In the genomic region with DNA sequence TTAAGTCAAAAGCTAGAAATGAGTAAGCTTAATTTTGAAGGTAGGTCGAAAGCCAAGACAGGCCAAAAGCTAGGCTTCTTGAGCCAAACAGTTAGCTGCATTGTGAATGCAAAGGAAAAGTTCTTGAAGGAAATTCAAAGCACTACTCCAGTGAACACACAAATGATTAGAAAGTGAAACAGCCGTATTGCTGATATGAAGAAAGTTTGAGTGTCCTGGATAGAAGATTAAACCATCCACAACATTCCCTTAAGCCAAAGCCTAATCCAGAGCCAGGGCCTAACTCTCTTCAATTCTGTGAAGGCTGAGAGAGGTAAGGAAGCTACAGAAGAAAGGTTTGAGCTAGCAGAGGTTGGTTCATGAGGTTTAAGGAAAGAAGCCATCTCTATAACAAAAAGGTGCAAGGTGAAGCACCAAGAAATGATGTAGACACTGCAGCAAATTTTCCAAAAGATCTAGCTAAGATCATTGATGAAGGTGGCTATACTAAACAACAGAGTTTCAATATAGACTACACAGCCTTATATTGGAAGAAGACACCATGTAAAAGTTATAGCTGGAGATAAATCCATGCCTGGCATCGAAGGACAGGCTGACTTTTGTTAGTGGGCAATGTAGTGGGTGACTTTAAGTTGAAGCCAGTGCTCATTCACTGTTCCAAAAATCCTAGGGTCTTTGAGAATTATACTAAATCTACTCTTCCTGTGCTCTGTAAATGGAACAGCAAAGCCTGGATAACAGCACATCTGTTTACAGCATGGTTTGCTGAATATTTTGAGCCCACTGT, we compare ENCODE assay signal across 1 cellular context.
TF ChIP-seq lines count a peak whose summit lies in the region.

No MANE protein-coding gene starts in this region.

TF ChIP-seq in HepG2, 621 proteins besides CTCF, POLR2A, EP300 and RAD21:
- 0 out of 2 replicates have a peak, but pooled peaks have one; percentile 25 for TF ChIP-seq ZFP36L1 (CRISPR knock-in tag; IDR thresholded peaks at IDR 0.05)
- 0 out of 2 replicates have a peak, but pooled peaks have one; percentile 33 for TF ChIP-seq ZNF34 (CRISPR knock-in tag; IDR thresholded peaks at IDR 0.05; ENCODE audit: borderline replicate concordance)
- peak; percentile 26 for TF ChIP-seq POLR2AphosphoS5 (IDR thresholded peaks at IDR 0.05; ENCODE audit: low read depth, low read length)
- peak; percentile 43; the same call in 1 of the 2 replicates for TF ChIP-seq ATF1 (CRISPR knock-in tag; IDR thresholded peaks at IDR 0.05)
- TF ChIP-seq, protein P1, sequence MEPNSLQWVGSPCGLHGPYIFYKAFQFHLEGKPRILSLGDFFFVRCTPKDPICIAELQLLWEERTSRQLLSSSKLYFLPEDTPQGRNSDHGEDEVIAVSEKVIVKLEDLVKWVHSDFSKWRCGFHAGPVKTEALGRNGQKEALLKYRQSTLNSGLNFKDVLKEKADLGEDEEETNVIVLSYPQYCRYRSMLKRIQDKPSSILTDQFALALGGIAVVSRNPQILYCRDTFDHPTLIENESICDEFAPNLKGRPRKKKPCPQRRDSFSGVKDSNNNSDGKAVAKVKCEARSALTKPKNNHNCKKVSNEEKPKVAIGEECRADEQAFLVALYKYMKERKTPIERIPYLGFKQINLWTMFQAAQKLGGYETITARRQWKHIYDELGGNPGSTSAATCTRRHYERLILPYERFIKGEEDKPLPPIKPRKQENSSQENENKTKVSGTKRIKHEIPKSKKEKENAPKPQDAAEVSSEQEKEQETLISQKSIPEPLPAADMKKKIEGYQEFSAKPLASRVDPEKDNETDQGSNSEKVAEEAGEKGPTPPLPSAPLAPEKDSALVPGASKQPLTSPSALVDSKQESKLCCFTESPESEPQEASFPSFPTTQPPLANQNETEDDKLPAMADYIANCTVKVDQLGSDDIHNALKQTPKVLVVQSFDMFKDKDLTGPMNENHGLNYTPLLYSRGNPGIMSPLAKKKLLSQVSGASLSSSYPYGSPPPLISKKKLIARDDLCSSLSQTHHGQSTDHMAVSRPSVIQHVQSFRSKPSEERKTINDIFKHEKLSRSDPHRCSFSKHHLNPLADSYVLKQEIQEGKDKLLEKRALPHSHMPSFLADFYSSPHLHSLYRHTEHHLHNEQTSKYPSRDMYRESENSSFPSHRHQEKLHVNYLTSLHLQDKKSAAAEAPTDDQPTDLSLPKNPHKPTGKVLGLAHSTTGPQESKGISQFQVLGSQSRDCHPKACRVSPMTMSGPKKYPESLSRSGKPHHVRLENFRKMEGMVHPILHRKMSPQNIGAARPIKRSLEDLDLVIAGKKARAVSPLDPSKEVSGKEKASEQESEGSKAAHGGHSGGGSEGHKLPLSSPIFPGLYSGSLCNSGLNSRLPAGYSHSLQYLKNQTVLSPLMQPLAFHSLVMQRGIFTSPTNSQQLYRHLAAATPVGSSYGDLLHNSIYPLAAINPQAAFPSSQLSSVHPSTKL (CRISPR knock-in tag; IDR thresholded peaks at IDR 0.05), result no peak
- TF ChIP-seq HMG20B (CRISPR knock-in tag; conservative IDR thresholded peaks at IDR 0.05), result no peak
- peak; percentile 93 for TF ChIP-seq RBM22 (optimal IDR thresholded peaks at IDR 0.05; ENCODE audit: low read length)
- 0 out of 2 replicates have a peak, but pooled peaks have one; percentile 32 for TF ChIP-seq ZSCAN9 (CRISPR knock-in tag; IDR thresholded peaks at IDR 0.05; ENCODE audit: borderline replicate concordance)
- TF ChIP-seq, protein P2, sequence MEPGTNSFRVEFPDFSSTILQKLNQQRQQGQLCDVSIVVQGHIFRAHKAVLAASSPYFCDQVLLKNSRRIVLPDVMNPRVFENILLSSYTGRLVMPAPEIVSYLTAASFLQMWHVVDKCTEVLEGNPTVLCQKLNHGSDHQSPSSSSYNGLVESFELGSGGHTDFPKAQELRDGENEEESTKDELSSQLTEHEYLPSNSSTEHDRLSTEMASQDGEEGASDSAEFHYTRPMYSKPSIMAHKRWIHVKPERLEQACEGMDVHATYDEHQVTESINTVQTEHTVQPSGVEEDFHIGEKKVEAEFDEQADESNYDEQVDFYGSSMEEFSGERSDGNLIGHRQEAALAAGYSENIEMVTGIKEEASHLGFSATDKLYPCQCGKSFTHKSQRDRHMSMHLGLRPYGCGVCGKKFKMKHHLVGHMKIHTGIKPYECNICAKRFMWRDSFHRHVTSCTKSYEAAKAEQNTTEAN (CRISPR knock-in tag; conservative IDR thresholded peaks at IDR 0.05), result 0 out of 2 replicates have a peak, but pooled peaks have one; percentile 7
- no peak for TF ChIP-seq PTBP1 (IDR thresholded peaks at IDR 0.05; ENCODE audit: low read depth, low read length, poor library complexity, severe bottlenecking)
- TF ChIP-seq ZFY (CRISPR knock-in tag; IDR thresholded peaks at IDR 0.05), result peak; percentile 32; the same call in 1 of the 2 replicates
- 0 out of 2 replicates have a peak, but pooled peaks have one; percentile 12 for TF ChIP-seq ZNF629 (CRISPR knock-in tag; conservative IDR thresholded peaks at IDR 0.05)
- TF ChIP-seq, protein P3, sequence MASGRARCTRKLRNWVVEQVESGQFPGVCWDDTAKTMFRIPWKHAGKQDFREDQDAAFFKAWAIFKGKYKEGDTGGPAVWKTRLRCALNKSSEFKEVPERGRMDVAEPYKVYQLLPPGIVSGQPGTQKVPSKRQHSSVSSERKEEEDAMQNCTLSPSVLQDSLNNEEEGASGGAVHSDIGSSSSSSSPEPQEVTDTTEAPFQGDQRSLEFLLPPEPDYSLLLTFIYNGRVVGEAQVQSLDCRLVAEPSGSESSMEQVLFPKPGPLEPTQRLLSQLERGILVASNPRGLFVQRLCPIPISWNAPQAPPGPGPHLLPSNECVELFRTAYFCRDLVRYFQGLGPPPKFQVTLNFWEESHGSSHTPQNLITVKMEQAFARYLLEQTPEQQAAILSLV (CRISPR knock-in tag; IDR thresholded peaks at IDR 0.05; ENCODE audit: borderline replicate concordance), result no peak
- TF ChIP-seq SP5 (CRISPR knock-in tag; IDR thresholded peaks at IDR 0.05; ENCODE audit: borderline replicate concordance, low read depth), result no peak
- peak; percentile 50; the same call in 1 of the 2 replicates for TF ChIP-seq MED13 (CRISPR knock-in tag; IDR thresholded peaks at IDR 0.05)
- TF ChIP-seq MEIS2 (CRISPR knock-in tag; IDR thresholded peaks at IDR 0.05), result no peak
- TF ChIP-seq POLR2AphosphoS2 (IDR thresholded peaks at IDR 0.05; ENCODE audit: low read depth, low read length), result peak; percentile 68; the same call in 1 of the 2 replicates
- TF ChIP-seq PAF1 (CRISPR knock-in tag; IDR thresholded peaks at IDR 0.05), result peak; percentile 86; the same call in 1 of the 2 replicates
- TF ChIP-seq GLI4 (CRISPR knock-in tag; IDR thresholded peaks at IDR 0.05; ENCODE audit: borderline replicate concordance), result 0 out of 2 replicates have a peak, but pooled peaks have one; percentile 64
- TF ChIP-seq RBFOX2 (IDR thresholded peaks at IDR 0.05; ENCODE audit: low read depth, low read length), result 0 out of 2 replicates have a peak, but pooled peaks have one; percentile 39
- TF ChIP-seq, protein P4, sequence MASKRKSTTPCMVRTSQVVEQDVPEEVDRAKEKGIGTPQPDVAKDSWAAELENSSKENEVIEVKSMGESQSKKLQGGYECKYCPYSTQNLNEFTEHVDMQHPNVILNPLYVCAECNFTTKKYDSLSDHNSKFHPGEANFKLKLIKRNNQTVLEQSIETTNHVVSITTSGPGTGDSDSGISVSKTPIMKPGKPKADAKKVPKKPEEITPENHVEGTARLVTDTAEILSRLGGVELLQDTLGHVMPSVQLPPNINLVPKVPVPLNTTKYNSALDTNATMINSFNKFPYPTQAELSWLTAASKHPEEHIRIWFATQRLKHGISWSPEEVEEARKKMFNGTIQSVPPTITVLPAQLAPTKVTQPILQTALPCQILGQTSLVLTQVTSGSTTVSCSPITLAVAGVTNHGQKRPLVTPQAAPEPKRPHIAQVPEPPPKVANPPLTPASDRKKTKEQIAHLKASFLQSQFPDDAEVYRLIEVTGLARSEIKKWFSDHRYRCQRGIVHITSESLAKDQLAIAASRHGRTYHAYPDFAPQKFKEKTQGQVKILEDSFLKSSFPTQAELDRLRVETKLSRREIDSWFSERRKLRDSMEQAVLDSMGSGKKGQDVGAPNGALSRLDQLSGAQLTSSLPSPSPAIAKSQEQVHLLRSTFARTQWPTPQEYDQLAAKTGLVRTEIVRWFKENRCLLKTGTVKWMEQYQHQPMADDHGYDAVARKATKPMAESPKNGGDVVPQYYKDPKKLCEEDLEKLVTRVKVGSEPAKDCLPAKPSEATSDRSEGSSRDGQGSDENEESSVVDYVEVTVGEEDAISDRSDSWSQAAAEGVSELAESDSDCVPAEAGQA (IDR thresholded peaks at IDR 0.05; ENCODE audit: low read depth), result no peak
- TF ChIP-seq, protein P4 (CRISPR knock-in tag; IDR thresholded peaks at IDR 0.05; ENCODE audit: borderline replicate concordance), result no peak
- TF ChIP-seq ZNF264 (CRISPR knock-in tag; IDR thresholded peaks at IDR 0.05), result 0 out of 2 replicates have a peak, but pooled peaks have one; percentile 28
